In genomic region chr16:90026135-90026534, GRCh38 we compare ENCODE assay signal across 15 cellular contexts. TPM values are rescaled to one million over a fixed set of nuclear protein-coding genes. Genes with fewer than 3 reads are reported as not detected.
A peak's percentile ranks its signal among the peaks of the same experiment; 100 is the strongest.
DNase-seq lines count a peak whose midpoint lies in the region; ATAC-seq and TF ChIP-seq lines count a peak whose summit lies in the region.
"Had no signal": no experiment of that assay in that cellular context is flagged by ENCODE, and none has a peak within 500 bp of the region (broad histone marks: within the 10 kb centered on the region; RNA-seq: fewer than 3 reads in every experiment).

No MANE protein-coding gene starts in this region.

- H3K9me3 ChIP-seq in CD8-positive, alpha-beta T cell (ENCODE audit: low read length), result no peaks in the 10 kb centered on the region
- no peaks in the 10 kb centered on the region for H3K9me3 ChIP-seq in ovary
- H3K9me3 ChIP-seq: left lung, Peyer's patch had no signal

- intact Hi-C loops in CD8-positive, alpha-beta T cell (cut with DNase I, micrococcal nuclease), result no loop called here
- intact Hi-C loops in ovary (cut with DNase I), result no loop called here

- no peaks in the 10 kb centered on the region for H3K36me3 Mint-ChIP-seq in CD8-positive, alpha-beta T cell
- H3K36me3 Mint-ChIP-seq in activated CD4-positive, alpha-beta memory T cell treated with anti-CD3 and anti-CD28 coated beads, Interleukin-2, amount 10 ng/mL, durations not matched to agents 7 days and 5 days (ENCODE audit: low read depth), result peaks cover 3% of the 10 kb centered on the region
- H3K36me3 Mint-ChIP-seq: CD4-positive, CD25-positive, alpha-beta regulatory T cell had no signal

- H3K27ac ChIP-seq in CD8-positive, alpha-beta T cell (ENCODE audit: low read depth, low read length), result no peak overlapping the region
- H3K27ac ChIP-seq in ovary, result no peak overlapping the region
- H3K27ac ChIP-seq: left lung, Peyer's patch had no signal

- H3K36me3 ChIP-seq in CD8-positive, alpha-beta T cell (ENCODE audit: insufficient read depth, low read length), result no peaks in the 10 kb centered on the region
- H3K36me3 ChIP-seq in H7 (replicated peaks; ENCODE audit: control insufficient read depth, insufficient read depth, low read length) (peaks cover under 1% of the 10 kb centered on the region; the same call in 1 of the 2 replicates), ovary (no peaks in the 10 kb centered on the region)

- peak; percentile 25 for ATAC-seq in CD8-positive, alpha-beta T cell
- ATAC-seq: left lung had no signal

- TF ChIP-seq POLR2A in ovary (IDR thresholded peaks at IDR 0.05), result no peak

- TF ChIP-seq EP300 in ovary (IDR thresholded peaks at IDR 0.05), result no peak

- peaks cover 25% of the 10 kb centered on the region for H3K4me1 ChIP-seq in CD8-positive, alpha-beta T cell (ENCODE audit: insufficient read depth, low read length)
- peaks cover 5% of the 10 kb centered on the region for H3K4me1 ChIP-seq in ovary (ENCODE audit: insufficient read depth)

- no peak for TF ChIP-seq CTCF in CD8-positive, alpha-beta T cell (IDR thresholded peaks at IDR 0.05)
- TF ChIP-seq CTCF in ovary (IDR thresholded peaks at IDR 0.05), result no peak

- 85 to 87% (median 86%) methylated on average over 8 of the region's 8 CpGs for WGBS in ovary, 3 donors

- no peaks in the 10 kb centered on the region for H3K27me3 Mint-ChIP-seq in CD8-positive, alpha-beta T cell (ENCODE audit: low read depth)
- H3K27me3 Mint-ChIP-seq in activated CD4-positive, alpha-beta memory T cell treated with anti-CD3 and anti-CD28 coated beads, Interleukin-2, amount 10 ng/mL, durations not matched to agents 7 days and 5 days, result peaks cover 3% of the 10 kb centered on the region

- CTCF ChIA-PET in CD8-positive, alpha-beta T cell (lab: Charles Lee), result no interaction called here
- CTCF ChIA-PET in activated CD4-positive, alpha-beta memory T cell treated with anti-CD3 and anti-CD28 coated beads, Interleukin-2, amount 10 ng/mL, durations not matched to agents 7 days and 5 days (lab: Charles Lee), result interaction anchor here (0.7 kb wide), 1 partner anchor 386 kb away, joined by 3 read pairs; no protein-coding TSS in a partner anchor

- no peak overlapping the region for H3K27ac Mint-ChIP-seq in CD8-positive, alpha-beta T cell
- no peak overlapping the region for H3K27ac Mint-ChIP-seq in activated CD4-positive, alpha-beta memory T cell treated with anti-CD3 and anti-CD28 coated beads, Interleukin-2, amount 10 ng/mL, durations not matched to agents 7 days and 5 days
- H3K27ac Mint-ChIP-seq: activated naive CD4-positive, alpha-beta T cell treated with anti-CD3 and anti-CD28 coated beads, Interleukin-2, amount 10 ng/mL, durations not matched to agents 7 days and 5 days; CD4-positive, CD25-positive, alpha-beta regulatory T cell had no signal

- no peak for DNase-seq in CD8-positive, alpha-beta T cell
- DNase-seq in H7, result peak; percentile 77
- DNase-seq in RPMI8226, result peak; percentile 18
- peak; percentile 27 for DNase-seq in kidney tubule cell (ENCODE audit: low spot score)
- no peak for DNase-seq in activated CD4-positive, alpha-beta memory T cell treated with anti-CD3 and anti-CD28 coated beads, Interleukin-2, amount 10 ng/mL, durations not matched to agents 7 days and 5 days
- DNase-seq in T-helper 2 cell, result no peak
- no peak for DNase-seq in ovary
- DNase-seq: activated CD8-positive, alpha-beta memory T cell treated with anti-CD3 and anti-CD28 coated beads, Interleukin-2, amount 50 U/mL, for 4 hours; activated naive CD4-positive, alpha-beta T cell treated with anti-CD3 and anti-CD28 coated beads, Interleukin-2, amount 10 ng/mL, durations not matched to agents 7 days and 5 days; CD4-positive, CD25-positive, alpha-beta regulatory T cell; left lung; NCI-H510A; Peyer's patch; SW 1271 had no signal

- no peaks in the 10 kb centered on the region for H3K27me3 ChIP-seq in CD8-positive, alpha-beta T cell (ENCODE audit: insufficient read depth, low read length)
- H3K27me3 ChIP-seq in H7 (ENCODE audit: control insufficient read depth, insufficient read depth, low read length), result no peaks in the 10 kb centered on the region
- no peaks in the 10 kb centered on the region for H3K27me3 ChIP-seq in ovary
- H3K27me3 ChIP-seq: left lung, Peyer's patch had no signal

- H3K9me3 Mint-ChIP-seq in CD8-positive, alpha-beta T cell, result no peaks in the 10 kb centered on the region
- H3K9me3 Mint-ChIP-seq in activated CD4-positive, alpha-beta memory T cell treated with anti-CD3 and anti-CD28 coated beads, Interleukin-2, amount 10 ng/mL, durations not matched to agents 7 days and 5 days, result peaks cover 2% of the 10 kb centered on the region
- H3K9me3 Mint-ChIP-seq: CD4-positive, CD25-positive, alpha-beta regulatory T cell had no signal

- H3K4me3 ChIP-seq in CD8-positive, alpha-beta T cell (ENCODE audit: low read depth, low read length), result no peak overlapping the region
- no peak overlapping the region for H3K4me3 ChIP-seq in H7 (ENCODE audit: insufficient read depth, low read depth, low read length)
- no peak overlapping the region for H3K4me3 ChIP-seq in ovary
- H3K4me3 ChIP-seq: left lung, Peyer's patch had no signal

- peaks cover 18% of the 10 kb centered on the region for H3K4me1 Mint-ChIP-seq in CD8-positive, alpha-beta T cell (ENCODE audit: low read depth)
- peaks cover 15% of the 10 kb centered on the region for H3K4me1 Mint-ChIP-seq in activated CD4-positive, alpha-beta memory T cell treated with anti-CD3 and anti-CD28 coated beads, Interleukin-2, amount 10 ng/mL, durations not matched to agents 7 days and 5 days

- no peak overlapping the region for H3K4me3 Mint-ChIP-seq in CD8-positive, alpha-beta T cell
- H3K4me3 Mint-ChIP-seq in activated CD4-positive, alpha-beta memory T cell treated with anti-CD3 and anti-CD28 coated beads, Interleukin-2, amount 10 ng/mL, durations not matched to agents 7 days and 5 days, result no peak overlapping the region
- H3K4me3 Mint-ChIP-seq: activated naive CD4-positive, alpha-beta T cell treated with anti-CD3 and anti-CD28 coated beads, Interleukin-2, amount 10 ng/mL, durations not matched to agents 7 days and 5 days; CD4-positive, CD25-positive, alpha-beta regulatory T cell had no signal

- POLR2A ChIA-PET in CD8-positive, alpha-beta T cell (lab: Charles Lee), result no interaction called here
- POLR2A ChIA-PET in activated CD4-positive, alpha-beta memory T cell treated with anti-CD3 and anti-CD28 coated beads, Interleukin-2, amount 10 ng/mL, durations not matched to agents 7 days and 5 days (lab: Charles Lee), result no interaction called here

RNA-seq across cellular contexts. Expression of gene DBNDD1, which starts 6.9 kb away (rescaled TPM):
- total RNA-seq in CD8-positive, alpha-beta T cell, result 1 to 10 TPM in 1 of 2 experiments, under 1 TPM in 1; 0.58 to 1.2 TPM
- 59.7 and 71.4 TPM in 2 replicates for total RNA-seq in H7 (2014; rRNA removed; shearing (Covaris generic))
- total RNA-seq in activated CD4-positive, alpha-beta memory T cell treated with anti-CD3 and anti-CD28 coated beads, Interleukin-2, amount 10 ng/mL, durations not matched to agents 7 days and 5 days, result not detected
- total RNA-seq in ovary, result 1 to 10 TPM; 1.3 to 6.2 (median 2.5) TPM
- 1 to 10 TPM in 1 of 2 donors, under 1 TPM in 1; 0.97 to 1.5 TPM for polyA plus RNA-seq in ovary

RNA-seq across cellular contexts. Expression of gene PRDM7, which starts 51.0 kb away (rescaled TPM):
- not detected for total RNA-seq in CD8-positive, alpha-beta T cell
- not detected in 2 replicates for total RNA-seq in H7 (2014; rRNA removed; shearing (Covaris generic))
- not detected for total RNA-seq in activated CD4-positive, alpha-beta memory T cell treated with anti-CD3 and anti-CD28 coated beads, Interleukin-2, amount 10 ng/mL, durations not matched to agents 7 days and 5 days
- total RNA-seq in ovary, result not detected
- polyA plus RNA-seq in ovary, result not detected
- total RNA-seq: CD4-positive, CD25-positive, alpha-beta regulatory T cell; left lung; Peyer's patch; pulmonary artery endothelial cell had no signal
- polyA plus RNA-seq: CD4-positive, CD25-positive, alpha-beta regulatory T cell had no signal

Comparison
In these comparisons a context has a peak if more than half of its experiments do, and no peak if none do; other contexts are left out.
1. DNase-seq: peak in H7 (single experiment), RPMI8226 (single experiment) and kidney tubule cell (single experiment); none in CD8-positive, alpha-beta T cell (0 of 7), activated CD4-positive, alpha-beta memory T cell treated with anti-CD3 and anti-CD28 coated beads, Interleukin-2, amount 10 ng/mL, durations not matched to agents 7 days and 5 days (single experiment), T-helper 2 cell (0 of 5) and ovary (0 of 5).